Comparison of ENCODE assay signal across 33 cellular contexts in genomic region chr20:22282696-22283095, GRCh38.
"Had no signal": no experiment of that assay in that cellular context is flagged by ENCODE, and none has a peak within 500 bp of the region (broad histone marks: within the 10 kb centered on the region; RNA-seq: fewer than 3 reads in every experiment).

No MANE protein-coding gene starts in this region.

- H3K4me2 ChIP-seq: PC-9 had no signal

- H3K9me3 Mint-ChIP-seq: activated naive CD8-positive, alpha-beta T cell treated with anti-CD3 and anti-CD28 coated beads, Interleukin-2, amount 50 U/mL, for 24 hours; brain had no signal

- H3K4me3 Mint-ChIP-seq: activated CD4-positive, alpha-beta memory T cell treated with anti-CD3 and anti-CD28 coated beads, Interleukin-2, amount 10 ng/mL, durations not matched to agents 7 days and 5 days; activated CD8-positive, alpha-beta memory T cell treated with anti-CD3 and anti-CD28 coated beads, Interleukin-2, amount 10 ng/mL, durations not matched to agents 7 days and 5 days; activated naive CD4-positive, alpha-beta T cell treated with anti-CD3 and anti-CD28 coated beads, Interleukin-2, amount 10 ng/mL, durations not matched to agents 7 days and 5 days; activated naive CD8-positive, alpha-beta T cell; activated naive CD8-positive, alpha-beta T cell treated with anti-CD3 and anti-CD28 coated beads, Interleukin-2, amount 50 U/mL, for 24 hours; brain had no signal

- H3K36me3 ChIP-seq: WERI-Rb-1 had no signal

- H3K4me1 Mint-ChIP-seq: activated CD4-positive, alpha-beta memory T cell treated with anti-CD3 and anti-CD28 coated beads, Interleukin-2, amount 10 ng/mL, durations not matched to agents 7 days and 5 days; activated CD8-positive, alpha-beta memory T cell treated with anti-CD3 and anti-CD28 coated beads, Interleukin-2, amount 10 ng/mL, durations not matched to agents 7 days and 5 days; activated naive CD4-positive, alpha-beta T cell treated with anti-CD3 and anti-CD28 coated beads, Interleukin-2, amount 10 ng/mL, durations not matched to agents 7 days and 5 days; activated naive CD8-positive, alpha-beta T cell treated with anti-CD3 and anti-CD28 coated beads, Interleukin-2, amount 50 U/mL, for 24 hours; brain had no signal

- H2AFZ ChIP-seq: PC-9 had no signal

- H3K36me3 Mint-ChIP-seq: activated CD8-positive, alpha-beta memory T cell treated with anti-CD3 and anti-CD28 coated beads, Interleukin-2, amount 10 ng/mL, durations not matched to agents 7 days and 5 days; activated naive CD4-positive, alpha-beta T cell treated with anti-CD3 and anti-CD28 coated beads, Interleukin-2, amount 10 ng/mL, durations not matched to agents 7 days and 5 days; activated naive CD8-positive, alpha-beta T cell; brain had no signal

- H3K27ac Mint-ChIP-seq: activated CD4-positive, alpha-beta memory T cell treated with anti-CD3 and anti-CD28 coated beads, Interleukin-2, amount 10 ng/mL, durations not matched to agents 7 days and 5 days; activated CD8-positive, alpha-beta memory T cell treated with anti-CD3 and anti-CD28 coated beads, Interleukin-2, amount 10 ng/mL, durations not matched to agents 7 days and 5 days; activated naive CD4-positive, alpha-beta T cell treated with anti-CD3 and anti-CD28 coated beads, Interleukin-2, amount 10 ng/mL, durations not matched to agents 7 days and 5 days; activated naive CD8-positive, alpha-beta T cell; activated naive CD8-positive, alpha-beta T cell treated with anti-CD3 and anti-CD28 coated beads, Interleukin-2, amount 50 U/mL, for 24 hours; brain had no signal

- DNase-seq: activated CD4-positive, alpha-beta memory T cell treated with anti-CD3 and anti-CD28 coated beads, Interleukin-2, amount 10 ng/mL, durations not matched to agents 7 days and 5 days; activated CD4-positive, alpha-beta T cell treated with anti-CD3 and anti-CD28 coated beads for 1 hour; activated CD4-positive, alpha-beta T cell treated with anti-CD3 and anti-CD28 coated beads for 48 hours; activated CD4-positive, CD25-positive, alpha-beta regulatory T cell; activated CD8-positive, alpha-beta memory T cell treated with anti-CD3 and anti-CD28 coated beads for 24 hours; activated CD8-positive, alpha-beta memory T cell treated with anti-CD3 and anti-CD28 coated beads, Interleukin-2, amount 10 ng/mL, durations not matched to agents 7 days and 5 days; activated CD8-positive, alpha-beta memory T cell treated with anti-CD3 and anti-CD28 coated beads, Interleukin-2, amount 50 U/mL, for 48 hours; activated effector memory CD4-positive, alpha-beta T cell treated with Interleukin-2 at 50 U/mL for 16 hours; activated naive CD4-positive, alpha-beta T cell treated with anti-CD3 and anti-CD28 coated beads, Interleukin-2, amount 10 ng/mL, durations not matched to agents 7 days and 5 days; activated naive CD8-positive, alpha-beta T cell treated with anti-CD3 and anti-CD28 coated beads, Interleukin-2, amount 50 U/mL, for 24 hours; activated T-cell treated with anti-CD3 and anti-CD28 coated beads, Interleukin-2, amount 50 U/mL, for 48 hours; anterior cingulate cortex; caudate nucleus; cerebellar nuclear complex; Kasumi-1; KBM-7; NCI-H1105; NCI-H1436; NCI-H1694; NCI-H1930; NCI-H2171 treated with DMSO at 0.1 percent for 48 hours; NCI-H2227 treated with DMSO at 0.1 percent for 48 hours; NCI-H446; NCI-H510A treated with DMSO at 0.1 percent for 48 hours; NCI-H69; NK-92 treated with Interleukin-12 subunit alpha and Interleukin-12 subunit beta, amount 100 ng/mL, for 24 hours; PC-9; Right ventricle myocardium superior; T1000; WERI-Rb-1 had no signal

- H3K4me3 ChIP-seq: PC-9, SK-N-MC had no signal

- H3K27ac ChIP-seq: PC-9, SK-N-MC, WERI-Rb-1 had no signal

- H3K27me3 Mint-ChIP-seq: activated CD4-positive, alpha-beta memory T cell treated with anti-CD3 and anti-CD28 coated beads, Interleukin-2, amount 10 ng/mL, durations not matched to agents 7 days and 5 days; activated CD8-positive, alpha-beta memory T cell treated with anti-CD3 and anti-CD28 coated beads, Interleukin-2, amount 10 ng/mL, durations not matched to agents 7 days and 5 days; activated naive CD4-positive, alpha-beta T cell treated with anti-CD3 and anti-CD28 coated beads, Interleukin-2, amount 10 ng/mL, durations not matched to agents 7 days and 5 days; activated naive CD8-positive, alpha-beta T cell; activated naive CD8-positive, alpha-beta T cell treated with anti-CD3 and anti-CD28 coated beads, Interleukin-2, amount 50 U/mL, for 24 hours had no signal
